Comparison of ENCODE assay signal across 9 cellular contexts in genomic region chr1:33433509-33434362, GRCh38. TPM values are rescaled to one million over a fixed set of nuclear protein-coding genes. Genes with fewer than 3 reads are reported as not detected.
DNase-seq lines count a peak whose midpoint lies in the region; ATAC-seq, FAIRE-seq and TF ChIP-seq lines count a peak whose summit lies in the region.
"Had no signal": no experiment of that assay in that cellular context is flagged by ENCODE, and none has a peak within 500 bp of the region (broad histone marks: within the 10 kb centered on the region; RNA-seq: fewer than 3 reads in every experiment).

No MANE protein-coding gene starts in this region.

- peak overlapping the region; percentile 59 for H3K4me2 ChIP-seq in HCT116 (ENCODE audit: low read length)

- CTCF ChIA-PET in HCT116 (lab: Charles Lee), result interaction anchor here (0.5 to 2.2 kb wide), 5 partner anchors 21 to 781 kb away, joined by 3 to 12 read pairs (median 3); no protein-coding TSS in a partner anchor
- CTCF ChIA-PET in activated naive CD4-positive, alpha-beta T cell treated with anti-CD3 and anti-CD28 coated beads, Interleukin-2, amount 10 ng/mL, durations not matched to agents 7 days and 5 days (lab: Charles Lee), result interaction anchor here (0.7 kb wide), 1 partner anchor 22 kb away, joined by 4 read pairs; no protein-coding TSS in a partner anchor

- no peaks in the 10 kb centered on the region for H3K9me3 ChIP-seq in HCT116 (ENCODE audit: control insufficient read depth in 1 of 2, insufficient read depth in 1 of 2, low read depth in 1 of 2, low read length in 2 of 2)
- peaks cover 3% of the 10 kb centered on the region; the same call in 1 of the 2 replicates for H3K9me3 ChIP-seq in SJSA1 (replicated peaks)
- H3K9me3 ChIP-seq in small intestine (ENCODE audit: control insufficient read depth, low read depth), result no peaks in the 10 kb centered on the region

- 44 to 64% (median 52%) methylated on average over 3 of the region's 3 CpGs for WGBS in small intestine, 3 donors

- 0 out of 4 replicates have a peak overlapping the region, but pooled peaks of 1 of the 2 experiments have one; percentile 5 for H3K4me3 ChIP-seq in HCT116 (replicated peaks in 1 of 2; ENCODE audit: low read depth in 1 of 2, low read length in 2 of 2)
- no peak overlapping the region for H3K4me3 ChIP-seq in SJSA1
- H3K4me3 ChIP-seq in small intestine (ENCODE audit: low read depth in 1 of 2, low read length in 2 of 2), result no peak overlapping the region

- H3K27ac Mint-ChIP-seq in activated naive CD4-positive, alpha-beta T cell treated with anti-CD3 and anti-CD28 coated beads, Interleukin-2, amount 10 ng/mL, durations not matched to agents 7 days and 5 days, result no peak overlapping the region

- H3K79me2 ChIP-seq in HCT116 (ENCODE audit: insufficient read depth, low read length), result peaks cover 18% of the 10 kb centered on the region

- no peaks in the 10 kb centered on the region for H3K36me3 Mint-ChIP-seq in activated naive CD4-positive, alpha-beta T cell treated with anti-CD3 and anti-CD28 coated beads, Interleukin-2, amount 10 ng/mL, durations not matched to agents 7 days and 5 days

- H4K20me1 ChIP-seq in HCT116 (ENCODE audit: insufficient read depth), result no peaks in the 10 kb centered on the region

- peaks cover 79 to 88% of the 10 kb centered on the region in 2 experiments for H3K4me1 ChIP-seq in HCT116 (ENCODE audit: control insufficient read depth in 1 of 2, insufficient read depth in 2 of 2, low read length in 2 of 2)
- peaks cover 42% of the 10 kb centered on the region for H3K4me1 ChIP-seq in SJSA1 (replicated peaks)
- peaks cover 0 to 4% of the 10 kb centered on the region in 2 donors for H3K4me1 ChIP-seq in small intestine (ENCODE audit: control insufficient read depth in 2 of 2, insufficient read depth in 1 of 2, low read depth in 1 of 2, low read length in 1 of 2)

- H3K9me2 ChIP-seq in HCT116 (ENCODE audit: insufficient read depth), result no peaks in the 10 kb centered on the region

- H3K9me3 Mint-ChIP-seq in activated naive CD4-positive, alpha-beta T cell treated with anti-CD3 and anti-CD28 coated beads, Interleukin-2, amount 10 ng/mL, durations not matched to agents 7 days and 5 days, result no peaks in the 10 kb centered on the region
- H3K9me3 Mint-ChIP-seq: central memory CD8-positive, alpha-beta T cell had no signal

- H3K27ac ChIP-seq in HCT116 (ENCODE audit: low read depth, low read length) (peak overlapping the region; percentile 84), SJSA1 (peak overlapping the region; percentile 36), small intestine (ENCODE audit: low read depth in 1 of 2, low read length in 1 of 2) (peak overlapping the region in 1 of 2 donors; percentile 18)

- peak overlapping the region; percentile 44 for H3K9ac ChIP-seq in HCT116 (ENCODE audit: low read length)

- RAD21 ChIA-PET in HCT116 (lab: Charles Lee; ENCODE audit: low non-redundant PET in 1 of 2, low total read pairs in 2 of 2, uncharacterized antibody in 2 of 2, unreplicated experiment in 2 of 2), result interaction anchor here in 1 of 2 experiments (1.8 kb wide), 1 partner anchor 22 kb away, joined by 10 read pairs; no protein-coding TSS in a partner anchor

- H3K4me1 Mint-ChIP-seq in activated naive CD4-positive, alpha-beta T cell treated with anti-CD3 and anti-CD28 coated beads, Interleukin-2, amount 10 ng/mL, durations not matched to agents 7 days and 5 days, result peaks cover 5% of the 10 kb centered on the region
- H3K4me1 Mint-ChIP-seq: central memory CD8-positive, alpha-beta T cell had no signal

- peak; percentile 44 for ATAC-seq in HCT116
- no peak for ATAC-seq in HG03097 (IDR thresholded peaks at IDR 0.05; ENCODE audit: low FRiP score, unreplicated experiment)

- peaks cover 0 to 7% of the 10 kb centered on the region in 2 experiments; a peak in 1 of 4 replicates for H3K36me3 ChIP-seq in HCT116 (ENCODE audit: control insufficient read depth in 1 of 2, insufficient read depth in 2 of 2, low read length in 2 of 2)
- H3K36me3 ChIP-seq in SJSA1, result peaks cover 6% of the 10 kb centered on the region; the same call in 1 of the 2 replicates
- H3K36me3 ChIP-seq in small intestine (ENCODE audit: control insufficient read depth in 2 of 2, insufficient read depth in 2 of 2, low read length in 2 of 2), result no peaks in the 10 kb centered on the region

- TF ChIP-seq POLR2A in HCT116 (IDR thresholded peaks at IDR 0.05; ENCODE audit: borderline replicate concordance, extremely low read depth, insufficient read depth, insufficient read length), result no peak

- TF ChIP-seq CTCF in HCT116 (IDR thresholded peaks at IDR 0.05 in 2 of 3, conservative IDR thresholded peaks at IDR 0.05 in 1 of 3; ENCODE audit: borderline replicate concordance in 1 of 3, insufficient read depth in 1 of 3, low read depth in 2 of 3, low read length in 2 of 3), result no peak

- H3K27me3 Mint-ChIP-seq in activated naive CD4-positive, alpha-beta T cell treated with anti-CD3 and anti-CD28 coated beads, Interleukin-2, amount 10 ng/mL, durations not matched to agents 7 days and 5 days, result peaks cover 53% of the 10 kb centered on the region
- H3K27me3 Mint-ChIP-seq: central memory CD8-positive, alpha-beta T cell had no signal

- H3K27me3 ChIP-seq in HCT116 (ENCODE audit: insufficient read depth, low read length) (no peaks in the 10 kb centered on the region), SJSA1 (replicated peaks) (no peaks in the 10 kb centered on the region), small intestine (ENCODE audit: control insufficient read depth in 2 of 2, insufficient read depth in 2 of 2, low read length in 2 of 2) (no peaks in the 10 kb centered on the region)

- no TSS peak for BruUV-seq in HCT116 (replicated peaks; lab: Mats Ljungman, UMichigan)

- H3K4me3 Mint-ChIP-seq in activated naive CD4-positive, alpha-beta T cell treated with anti-CD3 and anti-CD28 coated beads, Interleukin-2, amount 10 ng/mL, durations not matched to agents 7 days and 5 days, result no peak overlapping the region
- H3K4me3 Mint-ChIP-seq: central memory CD8-positive, alpha-beta T cell had no signal

- H2AFZ ChIP-seq in HCT116 (ENCODE audit: low read depth, low read length, poor library complexity, severe bottlenecking), result no peak overlapping the region

- DNase-seq in HCT116 (ENCODE audit: low read depth, low spot score) (peak; percentile 99), SJSA1 (ENCODE audit: low read depth in 1 of 2, low spot score in 2 of 2) (peak; percentile 91 to 92), foreskin melanocyte (peak; percentile 99), small intestine (peak; percentile 23), NCI-H2107 treated with DMSO at 0.1 percent for 48 hours (lab: John Stamatoyannopoulos, UW; ENCODE audit: unreplicated experiment) (no peak)
- DNase-seq in activated naive CD4-positive, alpha-beta T cell treated with anti-CD3 and anti-CD28 coated beads, Interleukin-2, amount 10 ng/mL, durations not matched to agents 7 days and 5 days, result no peak
- DNase-seq in activated naive CD4-positive, alpha-beta T cell treated with anti-CD3 and anti-CD28 coated beads, Interleukin-2, amount 50 U/mL, for 16 hours, result no peak

- intact Hi-C loops in HCT116 (cut with micrococcal nuclease), result no loop called here

- TF ChIP-seq RAD21 in HCT116 (IDR thresholded peaks at IDR 0.05; ENCODE audit: low read depth), result no peak

- POLR2A ChIA-PET in HCT116 (lab: Charles Lee), result interaction anchor here (0.5 to 2.0 kb wide), 5 partner anchors 8 to 1427 kb away, joined by 3 to 6 read pairs (median 4); no protein-coding TSS in a partner anchor

- FAIRE-seq in small intestine (lab: Jason Lieb, UNC), result no peak

TF ChIP-seq in HCT116, 20 proteins besides CTCF, POLR2A, EP300 and RAD21:
- TF ChIP-seq EZH2 (IDR thresholded peaks at IDR 0.05) (no peak), CEBPB (IDR thresholded peaks at IDR 0.05; ENCODE audit: low read depth) (no peak), TCF7L2 (IDR thresholded peaks at IDR 0.05; ENCODE audit: borderline replicate concordance, extremely low read depth, insufficient read depth, insufficient read length) (peak; percentile 99), SIN3A (IDR thresholded peaks at IDR 0.05; ENCODE audit: low read depth) (no peak), ZBTB33 (IDR thresholded peaks at IDR 0.05; ENCODE audit: extremely low read depth, insufficient replicate concordance, low read length) (peak; percentile 86), POLR2AphosphoS5 (IDR thresholded peaks at IDR 0.05; ENCODE audit: low read depth, low read length) (peak; percentile 73), JUND (IDR thresholded peaks at IDR 0.05) (no peak), YY1 (IDR thresholded peaks at IDR 0.05; ENCODE audit: extremely low read depth, insufficient replicate concordance, low read depth, low read length) (peak; percentile 32), ZNF274 (IDR thresholded peaks at IDR 0.05; ENCODE audit: low read depth, low read length) (no peak)

RNA-seq across cellular contexts. Expression of gene PHC2, which starts 2.8 kb away (rescaled TPM):
- 176 TPM for total RNA-seq in HCT116 (2021; ENCODE audit: unreplicated experiment)
- 129 and 157 TPM in 2 replicates for polyA plus RNA-seq in HCT116 (2012)
- 88.1 and 92.8 TPM in 2 replicates for total RNA-seq in SJSA1 (2014; rRNA removed; shearing (Covaris generic))
- polyA plus RNA-seq in small intestine, result 100 to 1,000 TPM in 1 of 3 donors, 10 to 100 TPM in 2; 41.2 to 110 (median 50.0) TPM

RNA-seq across cellular contexts. Expression of gene ZSCAN20, which starts 38.7 kb away (rescaled TPM):
- total RNA-seq in HCT116 (2021; ENCODE audit: unreplicated experiment), result 9.0 TPM
- polyA plus RNA-seq in HCT116 (2012), result 1.8 and 2.6 TPM in 2 replicates
- total RNA-seq in SJSA1 (2014; rRNA removed; shearing (Covaris generic)), result 5.3 and 8.5 TPM in 2 replicates
- polyA plus RNA-seq in small intestine, result 1 to 10 TPM; 1.6 to 3.1 (median 2.0) TPM

Comparison
In these comparisons a context has a peak if more than half of its experiments do, and no peak if none do; other contexts are left out.
1. DNase-seq: peak in HCT116 (single experiment), SJSA1 (2 of 2), foreskin melanocyte (single experiment) and small intestine (single experiment); none in NCI-H2107 treated with DMSO at 0.1 percent for 48 hours (single experiment), activated naive CD4-positive, alpha-beta T cell treated with anti-CD3 and anti-CD28 coated beads, Interleukin-2, amount 10 ng/mL, durations not matched to agents 7 days and 5 days (single experiment) and activated naive CD4-positive, alpha-beta T cell treated with anti-CD3 and anti-CD28 coated beads, Interleukin-2, amount 50 U/mL, for 16 hours (single experiment).